Comparison of ENCODE assay signal across 20 cellular contexts in genomic region chr15:49858076-49858475, GRCh38.
A peak's percentile ranks its signal among the peaks of the same experiment; 100 is the strongest.
DNase-seq lines count a peak whose midpoint lies in the region; TF ChIP-seq lines count a peak whose summit lies in the region.
"Had no signal": no experiment of that assay in that cellular context is flagged by ENCODE, and none has a peak within 500 bp of the region (broad histone marks: within the 10 kb centered on the region; RNA-seq: fewer than 3 reads in every experiment).

No MANE protein-coding gene starts in this region.

- H3K4me1 ChIP-seq in GM23248 (ENCODE audit: insufficient read depth), result peaks cover 72% of the 10 kb centered on the region
- peaks cover 57% of the 10 kb centered on the region for H3K4me1 ChIP-seq in osteoblast (ENCODE audit: insufficient read depth, low read length)
- peaks cover 21% of the 10 kb centered on the region for H3K4me1 ChIP-seq in vagina
- H3K4me1 ChIP-seq: BLaER1 treated with 17β-estradiol and CSF1 and Interleukin-3, amounts not matched to agents 10 nM and 100 nM had no signal

- in situ Hi-C loops in GM23248 (cut with MboI), result no loop called here

- H2AFZ ChIP-seq in GM23248 (no peak overlapping the region), osteoblast (ENCODE audit: low read length) (no peak overlapping the region)
- H2AFZ ChIP-seq: GM23338 had no signal

- H3K79me2 ChIP-seq in GM23248 (ENCODE audit: insufficient read depth), result peaks cover 22% of the 10 kb centered on the region; the same call in 1 of the 2 replicates
- no peaks in the 10 kb centered on the region for H3K79me2 ChIP-seq in osteoblast (ENCODE audit: insufficient read depth, low read length)

- TF ChIP-seq CTCF in fibroblast of pulmonary artery (IDR thresholded peaks at IDR 0.05; ENCODE audit: low read length, missing control alignments) (no peak), osteoblast (IDR thresholded peaks at IDR 0.05; ENCODE audit: extremely low read depth, low read depth, low read length) (no peak), vagina (IDR thresholded peaks at IDR 0.05) (no peak)

- intact Hi-C loops in vagina (cut with DNase I), result no loop called here

- peak overlapping the region; percentile 17 for H3K4me2 ChIP-seq in GM23248 (ENCODE audit: unreplicated experiment)
- H3K4me2 ChIP-seq in osteoblast (ENCODE audit: insufficient read depth, low read length), result no peak overlapping the region
- H3K4me2 ChIP-seq: BLaER1 treated with 17β-estradiol and CSF1 and Interleukin-3, amounts not matched to agents 10 nM and 100 nM; GM23338 had no signal

- no peak for DNase-seq in GM23248
- peak; percentile 53 for DNase-seq in fibroblast of pulmonary artery (ENCODE audit: low read depth)
- DNase-seq in osteoblast (ENCODE audit: insufficient read length, low spot score, missing footprints), result no peak
- DNase-seq in vagina (ENCODE audit: extremely low spot score in 2 of 2), result no peak
- no peak for DNase-seq in AG20443 (ENCODE audit: low spot score)
- DNase-seq in medulla oblongata (ENCODE audit: extremely low spot score), result no peak
- no peak for DNase-seq in C1 segment of cervical spinal cord (lab: John Stamatoyannopoulos, UW)
- DNase-seq: CD4-positive, CD25-positive, alpha-beta regulatory T cell; CD8-positive, alpha-beta memory T cell; COR-L47; DMS 273 treated with DMSO at 0.1 percent for 48 hours; DMS53; DND-41; EL; HCEC 1CT had no signal

- H3K9ac ChIP-seq in GM23248, result 0 out of 2 replicates have a peak overlapping the region, but pooled peaks have one; percentile 22
- H3K9ac ChIP-seq: BLaER1 treated with 17β-estradiol and CSF1 and Interleukin-3, amounts not matched to agents 10 nM and 100 nM had no signal

- H3K27ac ChIP-seq in GM23248, result peak overlapping the region; percentile 74
- H3K27ac ChIP-seq in osteoblast (ENCODE audit: low read depth, low read length), result peak overlapping the region; percentile 81
- peak overlapping the region; percentile 63 for H3K27ac ChIP-seq in vagina
- H3K27ac ChIP-seq: BLaER1 treated with 17β-estradiol and CSF1 and Interleukin-3, amounts not matched to agents 10 nM and 100 nM; HL-60 had no signal

- H4K20me1 ChIP-seq in GM23248 (ENCODE audit: insufficient read depth) (no peaks in the 10 kb centered on the region), osteoblast (ENCODE audit: insufficient read depth, low read length) (no peaks in the 10 kb centered on the region)
- H4K20me1 ChIP-seq: BLaER1 treated with 17β-estradiol and CSF1 and Interleukin-3, amounts not matched to agents 10 nM and 100 nM had no signal

- H3K9me2 ChIP-seq in GM23248 (ENCODE audit: insufficient read depth), result no peaks in the 10 kb centered on the region

- H3K4me3 ChIP-seq in GM23248, result no peak overlapping the region
- H3K4me3 ChIP-seq in fibroblast of pulmonary artery (replicated peaks; ENCODE audit: low read depth, low read length), result no peak overlapping the region
- no peak overlapping the region for H3K4me3 ChIP-seq in osteoblast (ENCODE audit: insufficient read depth, low read length)
- no peak overlapping the region for H3K4me3 ChIP-seq in vagina
- H3K4me3 ChIP-seq: BLaER1 treated with 17β-estradiol and CSF1 and Interleukin-3, amounts not matched to agents 10 nM and 100 nM; GM12878; GM23338; K562 had no signal

- WGBS in GM23248 (ENCODE audit: low coverage in 1 of 2, low lambda C conversion rate in 2 of 2, missing lambda C conversion rate in 2 of 2), 2 experiments, result 66 to 73% methylated on average over 2 of the region's 2 CpGs

- H3K9me3 ChIP-seq in GM23248 (ENCODE audit: low read depth), result no peaks in the 10 kb centered on the region
- no peaks in the 10 kb centered on the region for H3K9me3 ChIP-seq in osteoblast (ENCODE audit: low read depth, low read length)
- no peaks in the 10 kb centered on the region for H3K9me3 ChIP-seq in vagina
- H3K9me3 ChIP-seq: BLaER1 treated with 17β-estradiol and CSF1 and Interleukin-3, amounts not matched to agents 10 nM and 100 nM had no signal

- peaks cover 79% of the 10 kb centered on the region for H3F3A ChIP-seq in GM23248 (ENCODE audit: insufficient read depth)

- no peaks in the 10 kb centered on the region for H3K36me3 ChIP-seq in GM23248 (ENCODE audit: low read depth)
- H3K36me3 ChIP-seq in osteoblast (ENCODE audit: insufficient read depth, low read length), result no peaks in the 10 kb centered on the region
- no peaks in the 10 kb centered on the region for H3K36me3 ChIP-seq in vagina

- H3K27me3 ChIP-seq in GM23248 (replicated peaks; ENCODE audit: insufficient read depth) (no peaks in the 10 kb centered on the region), osteoblast (ENCODE audit: insufficient read depth, low read length) (no peaks in the 10 kb centered on the region), vagina (no peaks in the 10 kb centered on the region)
- H3K27me3 ChIP-seq: BLaER1 treated with 17β-estradiol and CSF1 and Interleukin-3, amounts not matched to agents 10 nM and 100 nM had no signal

- no peak for TF ChIP-seq POLR2A in vagina (IDR thresholded peaks at IDR 0.05)
